19 cellular contexts compared by ENCODE assay signal in the genomic region with DNA sequence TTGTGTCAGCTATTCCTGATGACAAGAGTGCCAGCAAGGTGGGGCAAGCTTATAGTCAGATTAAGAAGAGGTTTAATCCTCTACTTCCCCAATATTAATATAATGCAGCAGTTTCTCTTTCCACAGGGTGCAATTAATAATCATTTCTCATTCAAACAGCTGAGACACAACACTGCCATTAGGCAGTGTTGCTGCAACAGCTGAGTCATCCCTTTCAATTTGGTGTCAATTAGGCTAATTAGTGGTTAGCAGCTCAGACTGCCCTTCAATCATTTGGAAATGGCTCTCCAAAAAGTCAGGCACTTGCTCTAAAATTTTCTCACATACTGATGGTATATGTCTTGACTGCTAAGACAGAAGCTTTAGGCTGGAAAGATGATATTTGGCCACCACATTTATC.
"Had no signal": no experiment of that assay in that cellular context is flagged by ENCODE, and none has a peak within 500 bp of the region (broad histone marks: within the 10 kb centered on the region; RNA-seq: fewer than 3 reads in every experiment).

No MANE protein-coding gene starts in this region.

- H3K9me3 Mint-ChIP-seq: activated CD4-positive, alpha-beta memory T cell treated with anti-CD3 and anti-CD28 coated beads, Interleukin-2, amount 10 ng/mL, durations not matched to agents 7 days and 5 days; activated T-cell treated with anti-CD3 and anti-CD28 coated beads, Interleukin-2, amount 50 U/mL, for 24 hours; endodermal cell; memory B cell; nephron had no signal

- H3K27me3 ChIP-seq: cardiac muscle cell, hepatocyte, right atrium auricular region, tibial nerve, vagina had no signal

- H3K79me2 ChIP-seq: hepatocyte had no signal

- H3K27ac Mint-ChIP-seq: activated CD4-positive, alpha-beta memory T cell treated with anti-CD3 and anti-CD28 coated beads, Interleukin-2, amount 10 ng/mL, durations not matched to agents 7 days and 5 days; activated T-cell treated with anti-CD3 and anti-CD28 coated beads, Interleukin-2, amount 50 U/mL, for 24 hours; memory B cell; nephron had no signal

- H3K36me3 ChIP-seq: cardiac muscle cell, right atrium auricular region, tibial nerve, vagina had no signal

- H3K4me1 Mint-ChIP-seq: activated CD4-positive, alpha-beta memory T cell treated with anti-CD3 and anti-CD28 coated beads, Interleukin-2, amount 10 ng/mL, durations not matched to agents 7 days and 5 days; memory B cell had no signal

- H2AFZ ChIP-seq: hepatocyte had no signal

- H3K36me3 Mint-ChIP-seq: memory B cell had no signal

- H3K4me2 ChIP-seq: hepatocyte had no signal

- H3K4me3 Mint-ChIP-seq: activated CD4-positive, alpha-beta memory T cell treated with anti-CD3 and anti-CD28 coated beads, Interleukin-2, amount 10 ng/mL, durations not matched to agents 7 days and 5 days; activated T-cell treated with anti-CD3 and anti-CD28 coated beads, Interleukin-2, amount 50 U/mL, for 24 hours; endodermal cell; memory B cell; nephron had no signal

- DNase-seq: activated CD4-positive, alpha-beta memory T cell treated with anti-CD3 and anti-CD28 coated beads, Interleukin-2, amount 10 ng/mL, durations not matched to agents 7 days and 5 days; activated CD4-positive, alpha-beta T cell treated with anti-CD3 and anti-CD28 coated beads for 4 hours; activated naive CD4-positive, alpha-beta T cell treated with anti-CD3 and anti-CD28 coated beads, Interleukin-2, amount 50 U/mL, for 16 hours; activated T-cell treated with anti-CD3 and anti-CD28 coated beads, Interleukin-2, amount 50 U/mL, for 24 hours; dorsolateral prefrontal cortex; endodermal cell; occipital lobe; stimulated activated CD4-positive, alpha-beta T cell treated with anti-CD3 and anti-CD28 coated beads, Interleukin-15, amount 100 ng/mL, for 24 hours; stimulated activated CD4-positive, alpha-beta T cell treated with anti-CD3 and anti-CD28 coated beads, Interleukin-4, amount 100 ng/mL, for 24 hours; stimulated activated naive CD4-positive, alpha-beta T cell treated with Interleukin-2 at 50 U/mL for 16 hours; substantia nigra had no signal

- H3K27ac ChIP-seq: cardiac muscle cell, dorsolateral prefrontal cortex, hepatocyte, right atrium auricular region, tibial nerve, vagina had no signal

- H3K9me3 ChIP-seq: right atrium auricular region, tibial nerve, vagina had no signal

- H3K27me3 Mint-ChIP-seq: activated CD4-positive, alpha-beta memory T cell treated with anti-CD3 and anti-CD28 coated beads, Interleukin-2, amount 10 ng/mL, durations not matched to agents 7 days and 5 days; activated T-cell treated with anti-CD3 and anti-CD28 coated beads, Interleukin-2, amount 50 U/mL, for 24 hours had no signal

- H3K4me1 ChIP-seq: right atrium auricular region, tibial nerve, vagina had no signal

- H3K4me3 ChIP-seq: cardiac muscle cell, dorsolateral prefrontal cortex, hepatocyte, right atrium auricular region, tibial nerve, vagina had no signal

- ATAC-seq: left lobe of liver had no signal
